In the genomic region with DNA sequence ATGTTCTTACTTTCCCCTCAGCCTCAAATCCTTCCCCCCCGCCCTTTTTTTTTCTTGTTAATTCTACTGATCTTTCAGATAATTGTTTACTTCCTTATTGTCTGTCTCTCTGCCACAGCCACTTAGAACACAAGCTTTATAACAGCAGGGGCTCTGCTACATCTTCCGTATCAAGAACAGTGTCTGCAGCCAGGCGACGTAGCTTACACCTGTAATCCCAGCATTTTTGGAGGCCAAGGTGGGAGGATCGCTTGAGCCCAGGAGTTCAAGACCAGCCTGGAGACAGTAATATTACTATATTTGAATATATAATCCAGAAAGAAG, we compare ENCODE assay signal across 9 cellular contexts. TPM values are rescaled to one million over a fixed set of nuclear protein-coding genes. Genes with fewer than 3 reads are reported as not detected.
DNase-seq lines count a peak whose midpoint lies in the region; ATAC-seq, FAIRE-seq and TF ChIP-seq lines count a peak whose summit lies in the region.
"Had no signal": no experiment of that assay in that cellular context is flagged by ENCODE, and none has a peak within 500 bp of the region (broad histone marks: within the 10 kb centered on the region; RNA-seq: fewer than 3 reads in every experiment).

No MANE protein-coding gene starts in this region.

- TF ChIP-seq EP300 in GM12878 (IDR thresholded peaks at IDR 0.05; ENCODE audit: borderline replicate concordance in 1 of 2, control insufficient read depth in 1 of 2, low read depth in 2 of 2, low read length in 2 of 2), result no peak

- FAIRE-seq in GM12878 (lab: Jason Lieb, UNC), result no peak

- WGBS in GM12878 (ENCODE audit: insufficient coverage, insufficient replicate concordance, low lambda C conversion rate, missing lambda C conversion rate), result 96% methylated on average over 5 of the region's 5 CpGs

- RAD21 ChIA-PET in GM12878 (lab: Charles Lee; ENCODE audit: unreplicated experiment), result interaction anchor here (0.6 kb wide), 2 partner anchors 17 to 383 kb away, joined by 3 to 4 read pairs; no protein-coding TSS in a partner anchor

- no peak for TF ChIP-seq CTCF in GM12878 (IDR thresholded peaks at IDR 0.05 in 2 of 3, conservative IDR thresholded peaks at IDR 0.05 in 1 of 3; ENCODE audit: control insufficient read depth in 2 of 3, extremely low read depth in 1 of 3, insufficient read depth in 1 of 3, low read depth in 3 of 3, low read length in 3 of 3)

- H3K4me3 Mint-ChIP-seq in CD4-positive, CD25-positive, alpha-beta regulatory T cell, result peak overlapping the region in 3 of 4 donors; percentile 5 to 43 (median 19)
- H3K4me3 Mint-ChIP-seq in natural killer cell treated with Interleukin-12 subunit alpha and Interleukin-12 subunit beta and Interleukin-15 and Interleukin-18, amount 100 ng/mL, for 72 hours, result no peak overlapping the region
- no peak overlapping the region for H3K4me3 Mint-ChIP-seq in activated T-cell treated with anti-CD3 and anti-CD28 coated beads, Interleukin-2, amount 50 U/mL, for 24 hours

- no peak overlapping the region for H3K27ac ChIP-seq in CD4-positive, CD25-positive, alpha-beta regulatory T cell (ENCODE audit: insufficient read depth, low read length, poor library complexity, severe bottlenecking)
- H3K27ac ChIP-seq in Karpas-422 (ENCODE audit: low read length), result peak overlapping the region; percentile 26
- no peak overlapping the region for H3K27ac ChIP-seq in GM12878 (ENCODE audit: control insufficient read depth, insufficient read depth)

- peaks cover 0 to 5% (median 0%) of the 10 kb centered on the region in 7 donors for H3K9me3 Mint-ChIP-seq in CD4-positive, CD25-positive, alpha-beta regulatory T cell
- H3K9me3 Mint-ChIP-seq in natural killer cell treated with Interleukin-12 subunit alpha and Interleukin-12 subunit beta and Interleukin-15 and Interleukin-18, amount 100 ng/mL, for 72 hours, result no peaks in the 10 kb centered on the region
- no peaks in the 10 kb centered on the region for H3K9me3 Mint-ChIP-seq in activated T-cell treated with anti-CD3 and anti-CD28 coated beads, Interleukin-2, amount 50 U/mL, for 24 hours

- intact Hi-C loops in GM12878 (cut with micrococcal nuclease; ENCODE audit: unreplicated experiment), result no loop called here

- DNase-seq in CD4-positive, CD25-positive, alpha-beta regulatory T cell, result peak in 1 of 3 donors; percentile 30
- DNase-seq in Karpas-422, result no peak
- DNase-seq in GM12878 (ENCODE audit: low read depth, low spot score), result no peak
- no peak for DNase-seq in natural killer cell treated with Interleukin-12 subunit alpha and Interleukin-12 subunit beta and Interleukin-15 and Interleukin-18, amount 100 ng/mL, for 72 hours (ENCODE audit: low spot score)
- no peak for DNase-seq in foreskin melanocyte
- no peak for DNase-seq in activated T-cell treated with anti-CD3 and anti-CD28 coated beads, Interleukin-2, amount 50 U/mL, for 24 hours
- no peak for DNase-seq in NK-92 treated with Interleukin-12 subunit alpha and Interleukin-12 subunit beta, amount 100 ng/mL, for 24 hours (lab: John Stamatoyannopoulos, UW)
- DNase-seq: midbrain had no signal

- H3K27me3 Mint-ChIP-seq in CD4-positive, CD25-positive, alpha-beta regulatory T cell, result peaks cover 34% of the 10 kb centered on the region
- no peaks in the 10 kb centered on the region for H3K27me3 Mint-ChIP-seq in natural killer cell treated with Interleukin-12 subunit alpha and Interleukin-12 subunit beta and Interleukin-15 and Interleukin-18, amount 100 ng/mL, for 72 hours
- H3K27me3 Mint-ChIP-seq in activated T-cell treated with anti-CD3 and anti-CD28 coated beads, Interleukin-2, amount 50 U/mL, for 24 hours, result no peaks in the 10 kb centered on the region

- H3K4me3 ChIP-seq in CD4-positive, CD25-positive, alpha-beta regulatory T cell (ENCODE audit: low read depth, low read length), result no peak overlapping the region
- no peak overlapping the region for H3K4me3 ChIP-seq in Karpas-422 (ENCODE audit: low read length)
- no peak overlapping the region for H3K4me3 ChIP-seq in GM12878

- TF ChIP-seq RAD21 in GM12878 (IDR thresholded peaks at IDR 0.05; ENCODE audit: insufficient read depth, low read depth, low read length), result no peak

- H3K79me2 ChIP-seq in Karpas-422 (ENCODE audit: low read length) (peaks cover 99% of the 10 kb centered on the region), GM12878 (ENCODE audit: control insufficient read depth, insufficient read depth, low read length) (peaks cover 50% of the 10 kb centered on the region)

- BruUV-seq in GM12878 (replicated peaks; lab: Mats Ljungman, UMichigan), result no TSS peak

- in situ Hi-C loops in GM12878 (cut with MboI), result no loop called here

- H2AFZ ChIP-seq in Karpas-422 (ENCODE audit: low read length) (no peak overlapping the region), GM12878 (ENCODE audit: control insufficient read depth, low read depth, low read length) (no peak overlapping the region)

- SMC1A ChIA-PET in GM12878 (lab: Charles Lee; ENCODE audit: uncharacterized antibody, unreplicated experiment), result interaction anchor here (1.0 to 1.4 kb wide), 2 partner anchors 12 to 138 kb away, joined by 3 to 5 read pairs; no protein-coding TSS in a partner anchor

- H4K20me1 ChIP-seq in Karpas-422 (ENCODE audit: insufficient read depth, low read depth, low read length), result no peaks in the 10 kb centered on the region
- no peaks in the 10 kb centered on the region for H4K20me1 ChIP-seq in GM12878 (ENCODE audit: control insufficient read depth, insufficient read depth)

- H3K36me3 Mint-ChIP-seq in CD4-positive, CD25-positive, alpha-beta regulatory T cell, result peaks cover 9% of the 10 kb centered on the region
- no peaks in the 10 kb centered on the region for H3K36me3 Mint-ChIP-seq in natural killer cell treated with Interleukin-12 subunit alpha and Interleukin-12 subunit beta and Interleukin-15 and Interleukin-18, amount 100 ng/mL, for 72 hours
- peaks cover 17% of the 10 kb centered on the region for H3K36me3 Mint-ChIP-seq in activated T-cell treated with anti-CD3 and anti-CD28 coated beads, Interleukin-2, amount 50 U/mL, for 24 hours (ENCODE audit: low read depth)

- H3K27ac Mint-ChIP-seq in CD4-positive, CD25-positive, alpha-beta regulatory T cell, result peak overlapping the region; percentile 37 to 92 (median 72)
- H3K27ac Mint-ChIP-seq in natural killer cell treated with Interleukin-12 subunit alpha and Interleukin-12 subunit beta and Interleukin-15 and Interleukin-18, amount 100 ng/mL, for 72 hours, result peak overlapping the region; percentile 37 to 65
- H3K27ac Mint-ChIP-seq in activated T-cell treated with anti-CD3 and anti-CD28 coated beads, Interleukin-2, amount 50 U/mL, for 24 hours, result no peak overlapping the region

- H3K9me2 ChIP-seq in Karpas-422 (replicated peaks; ENCODE audit: insufficient read depth, low read length), result no peaks in the 10 kb centered on the region

- POLR2A ChIA-PET in GM12878 (lab: Charles Lee), result interaction anchor here (0.6 to 1.6 kb wide), 4 partner anchors 9 to 606 kb away, joined by 3 to 8 read pairs (median 4); a partner anchor contains a TSS

- no peaks in the 10 kb centered on the region for H3K36me3 ChIP-seq in CD4-positive, CD25-positive, alpha-beta regulatory T cell (ENCODE audit: control insufficient read depth, insufficient read depth, low read length)
- H3K36me3 ChIP-seq in Karpas-422 (ENCODE audit: insufficient read depth, low read length) (peaks cover 7% of the 10 kb centered on the region), GM12878 (ENCODE audit: control insufficient read depth in 2 of 2, insufficient read depth in 2 of 2, low read length in 1 of 2) (no peaks in the 10 kb centered on the region; a peak in 1 of 4 replicates)

- H3K9me3 ChIP-seq in CD4-positive, CD25-positive, alpha-beta regulatory T cell (ENCODE audit: control insufficient read depth in 2 of 2, low read length in 2 of 2), result peaks cover 0 to 4% of the 10 kb centered on the region in 2 experiments
- no peaks in the 10 kb centered on the region for H3K9me3 ChIP-seq in Karpas-422 (ENCODE audit: low read length)
- no peaks in the 10 kb centered on the region; the same call in 2 of the 3 replicates for H3K9me3 ChIP-seq in GM12878 (replicated peaks; ENCODE audit: control insufficient read depth, insufficient read depth, low read length)

- H3K27me3 ChIP-seq in CD4-positive, CD25-positive, alpha-beta regulatory T cell (ENCODE audit: control insufficient read depth, insufficient read depth, low read length), result no peaks in the 10 kb centered on the region
- H3K27me3 ChIP-seq in Karpas-422 (ENCODE audit: low read length) (no peaks in the 10 kb centered on the region), GM12878 (replicated peaks in 1 of 2; ENCODE audit: control insufficient read depth in 2 of 2, insufficient read depth in 2 of 2, low read length in 1 of 2) (no peaks in the 10 kb centered on the region)

- H3K4me1 Mint-ChIP-seq in CD4-positive, CD25-positive, alpha-beta regulatory T cell, result peaks cover 27 to 75% (median 43%) of the 10 kb centered on the region in 4 donors
- H3K4me1 Mint-ChIP-seq in natural killer cell treated with Interleukin-12 subunit alpha and Interleukin-12 subunit beta and Interleukin-15 and Interleukin-18, amount 100 ng/mL, for 72 hours (ENCODE audit: low read depth in 2 of 2), result peaks cover 51 to 61% of the 10 kb centered on the region in 2 donors
- peaks cover 57% of the 10 kb centered on the region for H3K4me1 Mint-ChIP-seq in activated T-cell treated with anti-CD3 and anti-CD28 coated beads, Interleukin-2, amount 50 U/mL, for 24 hours (ENCODE audit: low read depth)

- peak overlapping the region; percentile 36 for H3K4me2 ChIP-seq in Karpas-422 (ENCODE audit: low read depth, low read length, poor library complexity, severe bottlenecking)
- 0 out of 2 replicates have a peak overlapping the region, but pooled peaks have one; percentile 25 for H3K4me2 ChIP-seq in GM12878 (ENCODE audit: control insufficient read depth, insufficient read depth)

- H3K4me1 ChIP-seq in CD4-positive, CD25-positive, alpha-beta regulatory T cell (ENCODE audit: control insufficient read depth, insufficient read depth, low read length, poor library complexity, severe bottlenecking), result peaks cover 13% of the 10 kb centered on the region
- H3K4me1 ChIP-seq in Karpas-422 (ENCODE audit: low read length) (peaks cover 56% of the 10 kb centered on the region), GM12878 (ENCODE audit: control insufficient read depth, insufficient read depth, low read length) (no peaks in the 10 kb centered on the region)

- CTCF ChIA-PET in GM12878 (lab: Yijun Ruan, JAX), result interaction anchor here (2.5 kb wide), 1 partner anchor 95 kb away, joined by 7 read pairs; no protein-coding TSS in a partner anchor

- H3K9ac ChIP-seq in Karpas-422 (ENCODE audit: low read length) (no peak overlapping the region), GM12878 (ENCODE audit: control insufficient read depth, insufficient read depth, low read length) (no peak overlapping the region)

- TF ChIP-seq POLR2A in GM12878 (IDR thresholded peaks at IDR 0.05; ENCODE audit: low read depth, low read length), result no peak

- peak; percentile 25 to 35 for ATAC-seq in CD4-positive, CD25-positive, alpha-beta regulatory T cell (ENCODE audit: low read depth in 2 of 2)
- ATAC-seq in GM12878, result no peak
- ATAC-seq in natural killer cell treated with Interleukin-12 subunit alpha and Interleukin-12 subunit beta and Interleukin-15 and Interleukin-18, amount 100 ng/mL, for 72 hours, result no peak
- ATAC-seq in HG03354 (IDR thresholded peaks at IDR 0.05; ENCODE audit: poor library complexity, severe bottlenecking, unreplicated experiment), result no peak

RNA-seq across cellular contexts. Expression of a gene that starts 5.4 kb away (rescaled TPM):
- total RNA-seq in CD4-positive, CD25-positive, alpha-beta regulatory T cell, result 13.2 TPM
- polyA plus RNA-seq in CD4-positive, CD25-positive, alpha-beta regulatory T cell, result 1 to 10 TPM; 3.6 to 5.5 (median 4.8) TPM
- total RNA-seq in Karpas-422 (2014; rRNA removed; shearing (Covaris generic); ENCODE audit: low replicate concordance), result 49.9 and 84.1 TPM in 2 replicates
- 65.1 and 66.0 TPM in 2 replicates for total RNA-seq in GM12878 (2013; cell fraction: nucleolus; rRNA removed)
- total RNA-seq in GM12878 (2014; rRNA removed) (8.1 and 8.9 TPM in 2 replicates), GM12878 (2014; rRNA removed; fragmentation: Illumina TruSeq; extraction: Trizol) (16.8 and 17.0 TPM in 2 replicates), GM12878 (2021) (12.7 and 13.3 TPM in 2 replicates)
- polyA plus RNA-seq in GM12878 (2011; ENCODE audit: low read depth), result 4.2 TPM
- polyA plus RNA-seq in GM12878 (2011; rRNA removed) (16.7 and 22.2 TPM in 2 replicates), GM12878 (2014; fragmentation: Illumina TruSeq; extraction: Trizol) (14.8 and 19.5 TPM in 2 replicates), GM12878 (2014; fragmentation: Nextera tagmentation; extraction: Ambion mirVana) (1 to 10 TPM; 2.9 to 4.1 TPM), GM12878 (2014; rRNA removed) (6.0 and 8.6 TPM in 2 replicates), GM12878 (2016; fragmentation: Nextera tagmentation; extraction: Ambion mirVana) (1 to 10 TPM; 2.1 to 2.8 TPM)
- 6.8 and 7.7 TPM in 2 replicates for polyA plus RNA-seq in GM12878 (2011; cell fraction: cytosol; rRNA removed)
- 8.7 and 10.0 TPM in 2 replicates for polyA plus RNA-seq in GM12878 (2011; cell fraction: nucleus; rRNA removed)
- polyA plus RNA-seq in GM12878 (2012), result 6.8 and 9.5 TPM in 2 replicates
- 19.9 and 27.6 TPM in 2 replicates for polyA minus RNA-seq in GM12878 (2011; rRNA and poly(A)+ RNA removed)
- 8.3 and 8.7 TPM in 2 replicates for polyA minus RNA-seq in GM12878 (2011; cell fraction: cytosol; rRNA and poly(A)+ RNA removed)
- 15.0 and 23.0 TPM in 2 replicates for polyA minus RNA-seq in GM12878 (2011; cell fraction: nucleus; rRNA and poly(A)+ RNA removed)
- total RNA-seq in natural killer cell treated with Interleukin-12 subunit alpha and Interleukin-12 subunit beta and Interleukin-15 and Interleukin-18, amount 100 ng/mL, for 72 hours, result 10 to 100 TPM; 38.6 to 52.1 TPM

Comparison
In these comparisons a context has a peak if more than half of its experiments do, and no peak if none do; other contexts are left out.
1. ATAC-seq: peak in CD4-positive, CD25-positive, alpha-beta regulatory T cell (2 of 2); none in GM12878 (single experiment), natural killer cell treated with Interleukin-12 subunit alpha and Interleukin-12 subunit beta and Interleukin-15 and Interleukin-18, amount 100 ng/mL, for 72 hours (0 of 2) and HG03354 (single experiment).
2. H3K4me3 Mint-ChIP-seq: peak in CD4-positive, CD25-positive, alpha-beta regulatory T cell (3 of 4); none in natural killer cell treated with Interleukin-12 subunit alpha and Interleukin-12 subunit beta and Interleukin-15 and Interleukin-18, amount 100 ng/mL, for 72 hours (single experiment) and activated T-cell treated with anti-CD3 and anti-CD28 coated beads, Interleukin-2, amount 50 U/mL, for 24 hours (single experiment).